In genomic region chr7:140078392-140078791, GRCh38 we compare ENCODE assay signal across 12 cellular contexts.
"Had no signal": no experiment of that assay in that cellular context is flagged by ENCODE, and none has a peak within 500 bp of the region (broad histone marks: within the 10 kb centered on the region; RNA-seq: fewer than 3 reads in every experiment).

No MANE protein-coding gene starts in this region.

- H3K4me3 Mint-ChIP-seq: activated T-cell treated with anti-CD3 and anti-CD28 coated beads, Interleukin-2, amount 50 U/mL, for 72 hours; neural crest cell had no signal

- H3K9me3 Mint-ChIP-seq: activated T-cell treated with anti-CD3 and anti-CD28 coated beads, Interleukin-2, amount 50 U/mL, for 72 hours had no signal

- ATAC-seq: activated CD4-positive, CD25-positive, alpha-beta regulatory T cell treated with anti-CD3 and anti-CD28 coated beads, Interleukin-2, amount 50 U/mL, for 24 hours had no signal

- H3K4me3 ChIP-seq: ascending aorta, ovary had no signal

- H3K27ac Mint-ChIP-seq: activated T-cell treated with anti-CD3 and anti-CD28 coated beads, Interleukin-2, amount 50 U/mL, for 72 hours had no signal

- H3K4me1 ChIP-seq: ascending aorta had no signal

- DNase-seq: activated CD4-positive, alpha-beta T cell treated with anti-CD3 and anti-CD28 coated beads, Interleukin-2, amount 50 U/mL, for 4 hours; activated gamma-delta T cell treated with Interleukin-2 at 50 U/mL for 16 hours; activated T-cell treated with anti-CD3 and anti-CD28 coated beads, Interleukin-2, amount 50 U/mL, for 72 hours; foreskin melanocyte; head of caudate nucleus; ovary; stimulated activated CD4-positive, alpha-beta T cell treated with anti-CD3 and anti-CD28 coated beads, Interleukin-15, amount 100 ng/mL, for 24 hours; stimulated activated CD4-positive, alpha-beta T cell treated with anti-CD3 and anti-CD28 coated beads, Interleukin-4, amount 100 ng/mL, for 24 hours; T-helper 2 cell had no signal

- H3K27me3 ChIP-seq: ascending aorta, ovary had no signal

- H3K36me3 ChIP-seq: ascending aorta, ovary had no signal

- H3K27ac ChIP-seq: ascending aorta, ovary had no signal

- H3K9me3 ChIP-seq: ascending aorta, ovary had no signal
